Comparison of ENCODE assay signal across 7 cellular contexts in genomic region chr1:6634278-6635052, GRCh38. TPM values are rescaled to one million over a fixed set of nuclear protein-coding genes. Genes with fewer than 3 reads are reported as not detected.
DNase-seq lines count a peak whose midpoint lies in the region; ATAC-seq and TF ChIP-seq lines count a peak whose summit lies in the region.

No MANE protein-coding gene starts in this region.

- intact Hi-C loops in left ventricle myocardium inferior (cut with micrococcal nuclease), result no loop called here

- H3K4me3 ChIP-seq in left ventricle myocardium inferior, result no peak overlapping the region

- H3K4me1 ChIP-seq in left ventricle myocardium inferior, result peaks cover 8% of the 10 kb centered on the region

- H3K27ac ChIP-seq in left ventricle myocardium inferior (replicated peaks), result no peak overlapping the region

- TF ChIP-seq CTCF in GM12874 (IDR thresholded peaks at IDR 0.05; ENCODE audit: insufficient read depth, low read depth, low read length), result peak; percentile 58
- peak; percentile 64 for TF ChIP-seq CTCF in left ventricle myocardium inferior (IDR thresholded peaks at IDR 0.05; ENCODE audit: borderline replicate concordance)

- no peak for ATAC-seq in GM19395 (IDR thresholded peaks at IDR 0.05; ENCODE audit: unreplicated experiment)

- no peaks in the 10 kb centered on the region for H3K27me3 ChIP-seq in left ventricle myocardium inferior (ENCODE audit: low read depth)

- H3K9me3 ChIP-seq in left ventricle myocardium inferior (replicated peaks), result no peaks in the 10 kb centered on the region

- peaks cover 98% of the 10 kb centered on the region for H3K36me3 ChIP-seq in left ventricle myocardium inferior

- DNase-seq in NCI-H526 treated with DMSO at 0.1 percent for 48 hours (lab: John Stamatoyannopoulos, UW), result peak; percentile 9
- DNase-seq in activated naive CD4-positive, alpha-beta T cell treated with Interleukin-2 at 50 U/mL for 16 hours, result peak; percentile 44
- peak; percentile 67 for DNase-seq in left ventricle myocardium inferior
- peak; percentile 38 for DNase-seq in stimulated activated CD4-positive, alpha-beta T cell treated with anti-CD3 and anti-CD28 coated beads, Interleukin-1b, Interleukin-23, amount 100 ng/mL, for 48 hours
- no peak for DNase-seq in dedifferentiated amniotic fluid mesenchymal stem cell (ENCODE audit: extremely low spot score)

RNA-seq across cellular contexts. Expression of gene THAP3, which starts 9.8 kb away (rescaled TPM):
- total RNA-seq in left ventricle myocardium inferior, result 14.9 TPM

RNA-seq across cellular contexts. Expression of gene PHF13, which starts 20.9 kb away (rescaled TPM):
- total RNA-seq in left ventricle myocardium inferior, result 6.8 TPM

RNA-seq across cellular contexts. Expression of gene KLHL21, which starts 31.8 kb away (rescaled TPM):
- total RNA-seq in left ventricle myocardium inferior, result 83.7 TPM

RNA-seq across cellular contexts. Expression of gene ZBTB48, which starts 54.7 kb away (rescaled TPM):
- total RNA-seq in left ventricle myocardium inferior, result 12.9 TPM
